28 cellular contexts compared by ENCODE assay signal in the genomic region with DNA sequence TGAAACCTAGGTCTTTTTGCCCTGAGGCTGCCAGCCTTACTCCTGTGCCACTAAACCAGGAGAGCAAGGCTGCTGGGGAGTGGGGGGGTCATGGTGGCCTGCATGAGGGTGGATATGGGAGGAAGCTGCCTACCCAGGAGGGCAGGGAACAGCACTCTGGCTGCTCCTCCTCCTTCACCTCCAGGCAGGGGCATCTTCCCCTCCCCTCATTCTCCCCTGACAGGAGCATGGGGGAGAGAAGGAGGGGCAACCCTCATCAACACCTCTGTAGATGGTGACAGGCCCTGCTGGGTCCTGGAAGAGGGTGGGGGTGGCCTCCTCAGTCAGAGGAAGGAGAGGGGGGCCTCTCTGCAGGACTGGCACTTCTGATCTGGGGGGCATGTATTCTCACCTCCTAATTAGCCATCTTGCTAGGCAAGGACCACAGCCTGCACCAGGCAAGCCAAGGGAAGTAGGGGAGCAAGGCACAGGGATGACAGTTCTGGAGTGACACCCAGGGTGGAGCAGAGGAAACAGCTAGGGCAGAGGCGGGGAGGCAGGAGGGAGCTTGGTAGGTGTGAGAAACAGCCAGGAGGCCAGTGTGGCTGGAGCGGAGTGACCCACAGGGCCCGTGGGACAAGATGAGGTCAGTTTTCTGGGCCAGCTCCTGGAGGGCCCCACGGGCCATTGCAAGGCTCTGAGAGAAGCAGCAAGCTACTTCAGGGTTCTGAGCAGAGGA. TPM values are rescaled to one million over a fixed set of nuclear protein-coding genes. Genes with fewer than 3 reads are reported as not detected.
DNase-seq lines count a peak whose midpoint lies in the region; ATAC-seq and TF ChIP-seq lines count a peak whose summit lies in the region.
"Had no signal": no experiment of that assay in that cellular context is flagged by ENCODE, and none has a peak within 500 bp of the region (broad histone marks: within the 10 kb centered on the region; RNA-seq: fewer than 3 reads in every experiment).

No MANE protein-coding gene starts in this region.

- H3K79me2 ChIP-seq in neural progenitor cell (ENCODE audit: low read depth), result no peaks in the 10 kb centered on the region
- H3K79me2 ChIP-seq: hepatocyte had no signal

- peak; percentile 6 for DNase-seq in NCI-H1694 treated with DMSO at 0.1 percent for 48 hours (lab: John Stamatoyannopoulos, UW)
- DNase-seq in NCI-H1694 (lab: John Stamatoyannopoulos, UW), result no peak
- peak; percentile 35 for DNase-seq in COR-L47 (lab: John Stamatoyannopoulos, UW)
- DNase-seq in neural progenitor cell (ENCODE audit: low spot score), result no peak
- no peak for DNase-seq in foreskin keratinocyte
- DNase-seq in erythroblast (lab: John Stamatoyannopoulos, UW), result no peak
- DNase-seq in GM13976 (ENCODE audit: low spot score), result no peak
- DNase-seq: activated CD4-positive, alpha-beta T cell treated with anti-CD3 and anti-CD28 coated beads for 1 hour; activated CD8-positive, alpha-beta T cell treated with anti-CD3 and anti-CD28 coated beads, Interleukin-2, amount 10 ng/mL, durations not matched to agents 7 days and 5 days; activated gamma-delta T cell treated with Interleukin-2 at 50 U/mL for 16 hours; anterior cingulate cortex; H7; immature natural killer cell; NCI-H2171; NCI-H524 treated with DMSO at 0.1 percent for 48 hours; stimulated activated CD4-positive, alpha-beta T cell treated with anti-CD3 and anti-CD28 coated beads, Interleukin-1b, Interleukin-23, amount 100 ng/mL, for 48 hours; T-cell had no signal

- H3K4me3 ChIP-seq in neural progenitor cell, result no peak overlapping the region
- H3K4me3 ChIP-seq: BLaER1 treated with 17β-estradiol and CSF1 and Interleukin-3, amounts not matched to agents 10 nM and 100 nM; hepatocyte; skin epidermis; thoracic aorta had no signal

- no peaks in the 10 kb centered on the region for H3K36me3 Mint-ChIP-seq in neural progenitor cell
- H3K36me3 Mint-ChIP-seq: immature natural killer cell; stimulated activated effector memory CD8-positive, alpha-beta T cell treated with anti-CD3 and anti-CD28 coated beads, Interleukin-12 subunit alpha, Interleukin-12 subunit beta, amount 100 ng/mL, for 72 hours; T-cell had no signal

- peaks cover 55% of the 10 kb centered on the region for H3K4me1 Mint-ChIP-seq in neural progenitor cell
- H3K4me1 Mint-ChIP-seq: immature natural killer cell had no signal

- no peaks in the 10 kb centered on the region for H3K36me3 ChIP-seq in neural progenitor cell
- H3K36me3 ChIP-seq: BLaER1 treated with 17β-estradiol and CSF1 and Interleukin-3, amounts not matched to agents 10 nM and 100 nM; thoracic aorta had no signal

- H3K4me1 ChIP-seq in neural progenitor cell, result peaks cover 41% of the 10 kb centered on the region
- H3K4me1 ChIP-seq in foreskin keratinocyte, result no peaks in the 10 kb centered on the region

- in situ Hi-C loops in GM13976 (cut with MboI; ENCODE audit: low sequenced_read_pairs, unreplicated experiment), result no loop called here

- H4K20me1 ChIP-seq in neural progenitor cell (ENCODE audit: low read depth), result no peaks in the 10 kb centered on the region

- H3K27me3 Mint-ChIP-seq in neural progenitor cell (ENCODE audit: insufficient read depth, low read depth), result peaks cover 25% of the 10 kb centered on the region

- H3F3A ChIP-seq in neural progenitor cell (ENCODE audit: low read depth), result peaks cover 11% of the 10 kb centered on the region

- H3K27me3 ChIP-seq in neural progenitor cell (no peaks in the 10 kb centered on the region), foreskin keratinocyte (peaks cover 20% of the 10 kb centered on the region)
- H3K27me3 ChIP-seq: BLaER1 treated with 17β-estradiol and CSF1 and Interleukin-3, amounts not matched to agents 10 nM and 100 nM had no signal

- no peaks in the 10 kb centered on the region for H3K9me3 ChIP-seq in neural progenitor cell (ENCODE audit: low read depth)
- H3K9me3 ChIP-seq: BLaER1 treated with 17β-estradiol and CSF1 and Interleukin-3, amounts not matched to agents 10 nM and 100 nM; thoracic aorta had no signal

- H3K27ac Mint-ChIP-seq in neural progenitor cell, result peak overlapping the region; percentile 78
- H3K27ac Mint-ChIP-seq: activated CD8-positive, alpha-beta T cell treated with anti-CD3 and anti-CD28 coated beads, Interleukin-2, amount 10 ng/mL, durations not matched to agents 7 days and 5 days; immature natural killer cell; stimulated activated effector memory CD8-positive, alpha-beta T cell treated with anti-CD3 and anti-CD28 coated beads, Interleukin-12 subunit alpha, Interleukin-12 subunit beta, amount 100 ng/mL, for 72 hours; T-cell had no signal

- ATAC-seq in foreskin keratinocyte, result no peak
- ATAC-seq: activated CD8-positive, alpha-beta T cell treated with anti-CD3 and anti-CD28 coated beads, Interleukin-2, amount 10 ng/mL, durations not matched to agents 7 days and 5 days; stimulated activated effector memory CD8-positive, alpha-beta T cell treated with anti-CD3 and anti-CD28 coated beads, Interleukin-12 subunit alpha, Interleukin-12 subunit beta, amount 100 ng/mL, for 72 hours; T-cell had no signal

- H2AFZ ChIP-seq in neural progenitor cell (replicated peaks), result no peak overlapping the region
- H2AFZ ChIP-seq: hepatocyte had no signal

- TF ChIP-seq CTCF in VCaP (conservative IDR thresholded peaks at IDR 0.05) (no peak), neural progenitor cell (IDR thresholded peaks at IDR 0.05) (no peak), foreskin keratinocyte (conservative IDR thresholded peaks at IDR 0.05) (no peak), GM13976 (IDR thresholded peaks at IDR 0.05; ENCODE audit: borderline replicate concordance, control extremely low read depth, extremely low read depth, insufficient read depth, missing control alignments) (no peak)

- H3K4me3 Mint-ChIP-seq in neural progenitor cell, result no peak overlapping the region
- H3K4me3 Mint-ChIP-seq: activated CD8-positive, alpha-beta T cell treated with anti-CD3 and anti-CD28 coated beads, Interleukin-2, amount 10 ng/mL, durations not matched to agents 7 days and 5 days; central memory CD8-positive, alpha-beta T cell; stimulated activated effector memory CD8-positive, alpha-beta T cell treated with anti-CD3 and anti-CD28 coated beads, Interleukin-12 subunit alpha, Interleukin-12 subunit beta, amount 100 ng/mL, for 72 hours; T-cell had no signal

- no peaks in the 10 kb centered on the region for H3K9me3 Mint-ChIP-seq in neural progenitor cell
- H3K9me3 Mint-ChIP-seq: central memory CD8-positive, alpha-beta T cell; immature natural killer cell; stimulated activated effector memory CD8-positive, alpha-beta T cell treated with anti-CD3 and anti-CD28 coated beads, Interleukin-12 subunit alpha, Interleukin-12 subunit beta, amount 100 ng/mL, for 72 hours; T-cell had no signal

- H3K4me2 ChIP-seq in neural progenitor cell, result no peak overlapping the region
- H3K4me2 ChIP-seq: hepatocyte had no signal

- H3K27ac ChIP-seq in VCaP, result peak overlapping the region; percentile 83
- H3K27ac ChIP-seq in neural progenitor cell, result no peak overlapping the region
- no peak overlapping the region for H3K27ac ChIP-seq in foreskin keratinocyte
- H3K27ac ChIP-seq: BLaER1 treated with 17β-estradiol and CSF1 and Interleukin-3, amounts not matched to agents 10 nM and 100 nM; hepatocyte; skin epidermis had no signal

- H3K9ac ChIP-seq in neural progenitor cell, result no peak overlapping the region
- H3K9ac ChIP-seq: BLaER1 treated with 17β-estradiol and CSF1 and Interleukin-3, amounts not matched to agents 10 nM and 100 nM had no signal

- no peak for TF ChIP-seq POLR2A in erythroblast (IDR thresholded peaks at IDR 0.05; ENCODE audit: low read length)

RNA-seq across cellular contexts. Expression of a gene that starts 4.9 kb away (rescaled TPM):
- total RNA-seq in neural progenitor cell (ENCODE audit: low replicate concordance) (1.9 TPM in 1 of 2 replicates, not detected in the other), foreskin keratinocyte (not detected in 2 replicates)
- not detected in 2 replicates for polyA plus RNA-seq in foreskin keratinocyte
- total RNA-seq: A172; activated CD8-positive, alpha-beta T cell treated with anti-CD3 and anti-CD28 coated beads, Interleukin-2, amount 10 ng/mL, durations not matched to agents 7 days and 5 days; liver; mononuclear cell; pulmonary artery endothelial cell; T-cell; thoracic aorta had no signal
- polyA plus RNA-seq: immature natural killer cell, liver had no signal

RNA-seq across cellular contexts. Expression of a gene that starts 38.5 kb away (rescaled TPM):
- total RNA-seq in neural progenitor cell (ENCODE audit: low replicate concordance) (3.1 and 5.9 TPM in 2 replicates), foreskin keratinocyte (not detected in 2 replicates)
- polyA plus RNA-seq in foreskin keratinocyte, result not detected in 2 replicates
- total RNA-seq: activated CD8-positive, alpha-beta T cell treated with anti-CD3 and anti-CD28 coated beads, Interleukin-2, amount 10 ng/mL, durations not matched to agents 7 days and 5 days; mononuclear cell; pulmonary artery endothelial cell; T-cell had no signal
- polyA plus RNA-seq: immature natural killer cell, liver had no signal

Comparison
In these comparisons a context has a peak if more than half of its experiments do, and no peak if none do; other contexts are left out.
1. DNase-seq: peak in NCI-H1694 treated with DMSO at 0.1 percent for 48 hours (single experiment) and COR-L47 (single experiment); none in NCI-H1694 (single experiment), neural progenitor cell (single experiment), foreskin keratinocyte (0 of 2), erythroblast (0 of 2) and GM13976 (single experiment).